10 cellular contexts compared by ENCODE assay signal in the genomic region with DNA sequence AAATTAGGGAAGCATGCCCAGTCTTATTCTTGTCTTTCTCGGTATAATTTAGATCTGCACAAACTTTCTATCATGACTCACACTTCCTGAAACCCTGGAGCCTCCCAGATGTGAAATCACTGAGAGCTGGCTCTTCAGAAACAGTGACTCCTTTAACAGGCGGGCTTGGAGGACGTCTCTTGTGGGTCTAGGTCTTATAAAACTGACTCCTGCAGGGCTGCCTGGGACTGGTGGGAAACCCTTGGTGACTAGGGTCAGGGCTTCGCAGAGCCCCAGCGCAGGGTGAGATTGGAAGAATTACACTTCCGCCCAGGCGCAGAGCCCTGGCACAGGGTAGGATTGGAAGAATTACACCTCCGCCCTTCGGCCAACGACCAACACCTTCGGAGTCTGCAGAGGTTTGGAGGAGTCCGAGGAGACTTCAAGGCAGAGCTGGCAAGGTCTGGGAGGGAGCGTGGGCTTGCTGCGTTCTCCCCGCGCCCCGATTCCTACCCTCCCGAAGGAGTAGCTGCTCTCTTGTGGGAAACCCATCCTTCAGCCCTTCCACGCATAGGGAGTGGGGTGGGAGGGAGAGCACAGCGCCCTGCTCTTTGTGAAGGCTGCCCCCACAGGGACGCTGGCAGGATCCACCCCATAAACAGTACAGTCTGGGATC. TPM values are rescaled to one million over a fixed set of nuclear protein-coding genes. Genes with fewer than 3 reads are reported as not detected.
DNase-seq lines count a peak whose midpoint lies in the region; ATAC-seq and TF ChIP-seq lines count a peak whose summit lies in the region.
"Had no signal": no experiment of that assay in that cellular context is flagged by ENCODE, and none has a peak within 500 bp of the region (broad histone marks: within the 10 kb centered on the region; RNA-seq: fewer than 3 reads in every experiment).

No MANE protein-coding gene starts in this region.

- no peak for TF ChIP-seq CTCF in BJ (IDR thresholded peaks at IDR 0.05; ENCODE audit: insufficient read depth, low read depth, low read length)

- intact Hi-C loops in left colon (cut with DNase I, micrococcal nuclease), result no loop called here

- DNase-seq in BJ (ENCODE audit: low read depth) (peak; percentile 17), KBM-7 (peak; percentile 81), amniotic epithelial cell (ENCODE audit: low read depth) (peak; percentile 50), left colon (no peak), NCI-H1417 treated with DMSO at 0.1 percent for 48 hours (lab: John Stamatoyannopoulos, UW) (no peak)
- no peak for DNase-seq in activated CD4-positive, alpha-beta T cell treated with anti-CD3 and anti-CD28 coated beads for 4 hours
- DNase-seq: activated CD4-positive, alpha-beta T cell treated with anti-CD3 and anti-CD28 coated beads, Interleukin-2, amount 50 U/mL, for 1 hour had no signal

- no peaks in the 10 kb centered on the region for H3K27me3 ChIP-seq in BJ (ENCODE audit: control insufficient read depth, insufficient read depth, low read length)

- H3K4me3 ChIP-seq in BJ (ENCODE audit: low read depth, low read length), result no peak overlapping the region
- H3K4me3 ChIP-seq: lung had no signal

- ATAC-seq in left colon (peak; percentile 39), GM18873 (IDR thresholded peaks at IDR 0.05; ENCODE audit: low FRiP score, unreplicated experiment) (no peak), HG02623 (IDR thresholded peaks at IDR 0.05; ENCODE audit: unreplicated experiment) (no peak)

- POLR2A ChIA-PET in BJ (lab: Charles Lee), result interaction anchor here (0.5 kb wide), 1 partner anchor 10 kb away, joined by 4 read pairs; no protein-coding TSS in a partner anchor

- H3K36me3 ChIP-seq in BJ (ENCODE audit: control insufficient read depth, insufficient read depth, low read length), result no peaks in the 10 kb centered on the region

- in situ Hi-C loops in KBM-7 (cut with MboI; ENCODE audit: low pct_unique_long_range_greater_than_20kb, low sequenced_read_pairs), result no loop called here

- CTCF ChIA-PET in BJ (lab: Yijun Ruan, JAX), result interaction anchor here (0.6 to 1.6 kb wide), 7 partner anchors 8 to 304 kb away, joined by 3 to 6 read pairs (median 3); no protein-coding TSS in a partner anchor

RNA-seq across cellular contexts. Expression of a gene that starts 43.4 kb away (rescaled TPM):
- polyA plus RNA-seq in BJ (2011; rRNA removed), result 3.6 and 3.7 TPM in 2 replicates
- 4.8 and 8.3 TPM in 2 replicates for polyA minus RNA-seq in BJ (2011; rRNA and poly(A)+ RNA removed)
- 10 to 100 TPM; 10.7 to 11.7 TPM for total RNA-seq in left colon

RNA-seq across cellular contexts. Expression of a gene that starts 57.1 kb away (rescaled TPM):
- polyA plus RNA-seq in BJ (2011; rRNA removed), result 4.2 and 8.1 TPM in 2 replicates
- polyA minus RNA-seq in BJ (2011; rRNA and poly(A)+ RNA removed), result 5.8 and 7.7 TPM in 2 replicates
- 10 to 100 TPM; 11.7 to 12.8 TPM for total RNA-seq in left colon

Comparison
In these comparisons a context has a peak if more than half of its experiments do, and no peak if none do; other contexts are left out.
1. DNase-seq: peak in BJ (single experiment), KBM-7 (single experiment) and amniotic epithelial cell (single experiment); none in left colon (0 of 2), NCI-H1417 treated with DMSO at 0.1 percent for 48 hours (single experiment) and activated CD4-positive, alpha-beta T cell treated with anti-CD3 and anti-CD28 coated beads for 4 hours (0 of 2).